Comparison of ENCODE assay signal across 8 cellular contexts in genomic region chr11:35944503-35945136, GRCh38. TPM values are rescaled to one million over a fixed set of nuclear protein-coding genes. Genes with fewer than 3 reads are reported as not detected.
DNase-seq lines count a peak whose midpoint lies in the region; ATAC-seq lines count a peak whose summit lies in the region.

No MANE protein-coding gene starts in this region.

- peak overlapping the region; percentile 83 for H3K4me3 ChIP-seq in BLaER1
- H3K4me3 ChIP-seq in MG63, result peak overlapping the region; percentile 66
- H3K4me3 ChIP-seq in ectodermal cell (ENCODE audit: insufficient read depth, low read depth, low read length), result peak overlapping the region; percentile 72
- H3K4me3 ChIP-seq in mucosa of stomach (ENCODE audit: low read length), result peak overlapping the region; percentile 21

- peaks cover 57% of the 10 kb centered on the region for H3K4me1 ChIP-seq in BLaER1
- H3K4me1 ChIP-seq in ectodermal cell (ENCODE audit: control insufficient read depth, insufficient read depth, low read length), result peaks cover 42% of the 10 kb centered on the region
- H3K4me1 ChIP-seq in mucosa of stomach (ENCODE audit: control insufficient read depth, insufficient read depth, low read length), result peaks cover 5% of the 10 kb centered on the region

- H3K27ac ChIP-seq in BLaER1, result peak overlapping the region; percentile 75
- H3K27ac ChIP-seq in ectodermal cell (ENCODE audit: insufficient read depth, low read depth, low read length, poor library complexity, severe bottlenecking), result peak overlapping the region; percentile 20

- H3K27me3 ChIP-seq in BLaER1 (no peaks in the 10 kb centered on the region), MG63 (peaks cover 2% of the 10 kb centered on the region; the same call in 1 of the 2 replicates), ectodermal cell (ENCODE audit: control insufficient read depth, insufficient read depth, low read length, poor library complexity, severe bottlenecking) (peaks cover 5% of the 10 kb centered on the region), mucosa of stomach (ENCODE audit: control insufficient read depth, insufficient read depth, low read length) (peaks cover 23% of the 10 kb centered on the region)

- H3K9me3 ChIP-seq in BLaER1 (peaks cover 23% of the 10 kb centered on the region), MG63 (no peaks in the 10 kb centered on the region), ectodermal cell (ENCODE audit: control insufficient read depth, low read length) (no peaks in the 10 kb centered on the region), mucosa of stomach (ENCODE audit: control insufficient read depth, low read length) (no peaks in the 10 kb centered on the region)

- H4K20me1 ChIP-seq in BLaER1, result peaks cover 32% of the 10 kb centered on the region; the same call in 1 of the 2 replicates

- peaks cover 20% of the 10 kb centered on the region for H3K36me3 ChIP-seq in BLaER1
- no peaks in the 10 kb centered on the region for H3K36me3 ChIP-seq in MG63
- H3K36me3 ChIP-seq in ectodermal cell (ENCODE audit: control insufficient read depth, insufficient read depth, low read length), result no peaks in the 10 kb centered on the region
- H3K36me3 ChIP-seq in mucosa of stomach (ENCODE audit: control insufficient read depth, insufficient read depth, low read length), result no peaks in the 10 kb centered on the region

- DNase-seq in MG63, result peak; percentile 16
- no peak for DNase-seq in effector CD4-positive, alpha-beta T cell
- DNase-seq in NCI-H2107 treated with DMSO at 0.1 percent for 48 hours (lab: John Stamatoyannopoulos, UW; ENCODE audit: unreplicated experiment), result no peak
- no peak for DNase-seq in NCI-H510A treated with DMSO at 0.1 percent for 48 hours (lab: John Stamatoyannopoulos, UW)

- H3K9ac ChIP-seq in BLaER1, result peak overlapping the region; percentile 80
- peak overlapping the region; percentile 14 for H3K9ac ChIP-seq in mucosa of stomach (ENCODE audit: low read length)

- 11 to 12% methylated on average over 32 of the region's 32 CpGs for WGBS in ectodermal cell, 2 experiments

- no peak for ATAC-seq in GM19324 (IDR thresholded peaks at IDR 0.05; ENCODE audit: low FRiP score, unreplicated experiment)

- H3K4me2 ChIP-seq in BLaER1, result peak overlapping the region; percentile 98

RNA-seq across cellular contexts. Expression of gene LDLRAD3, which starts 0.8 kb away (rescaled TPM):
- 1.6 and 1.8 TPM in 2 replicates for total RNA-seq in MG63 (2014; rRNA removed; shearing (Covaris generic); ENCODE audit: low replicate concordance)
- 34.6 TPM for polyA plus RNA-seq in ectodermal cell (2013, experiment 1 of 4)
- 37.1 TPM for polyA plus RNA-seq in ectodermal cell (2013, experiment 2 of 4)
- 24.8 TPM for polyA plus RNA-seq in ectodermal cell (2013, experiment 3 of 4)
- 27.0 TPM for polyA plus RNA-seq in ectodermal cell (2013, experiment 4 of 4)

Comparison
In these comparisons a context has a peak if more than half of its experiments do, and no peak if none do; other contexts are left out.
1. H3K4me3 ChIP-seq: peak in every context shown above with its lines; median percentile 83 in BLaER1; 72 in ectodermal cell; 66 in MG63; 21 in mucosa of stomach.